ENCODE assay signal across 9 cellular contexts in genomic region chr1:33641099-33641830, GRCh38.
A peak's percentile ranks its signal among the peaks of the same experiment; 100 is the strongest.
DNase-seq lines count a peak whose midpoint lies in the region; ATAC-seq, FAIRE-seq and TF ChIP-seq lines count a peak whose summit lies in the region.
"Had no signal": no experiment of that assay in that cellular context is flagged by ENCODE, and none has a peak within 500 bp of the region (broad histone marks: within the 10 kb centered on the region; RNA-seq: fewer than 3 reads in every experiment).

No MANE protein-coding gene starts in this region.

- no peak for DNase-seq in BE2C
- DNase-seq in GM23248: peak; percentile 81
- DNase-seq in SK-MEL-5 (ENCODE audit: low read depth, low spot score): peak; percentile 53
- DNase-seq in kidney: no peak
- no peak for DNase-seq in CD4-positive, alpha-beta T cell
- DNase-seq in vagina (ENCODE audit: extremely low spot score in 2 of 2): no peak

- CTCF ChIA-PET in CD4-positive, alpha-beta T cell (lab: Charles Lee): interaction anchor here (1.1 kb wide), 1 partner anchor 8 kb away, joined by 4 read pairs; no protein-coding TSS in a partner anchor

- no peak overlapping the region for H2AFZ ChIP-seq in GM23248

- peak overlapping the region; percentile 17 for H3K4me2 ChIP-seq in GM23248 (ENCODE audit: unreplicated experiment)

- ATAC-seq in GM18867 (IDR thresholded peaks at IDR 0.05; ENCODE audit: unreplicated experiment): no peak
- ATAC-seq in CD4-positive, alpha-beta T cell (ENCODE audit: poor library complexity): no peak
- ATAC-seq in GM21447 (IDR thresholded peaks at IDR 0.05; ENCODE audit: unreplicated experiment): no peak

- H3F3A ChIP-seq in GM23248 (ENCODE audit: insufficient read depth): peaks cover 46% of the 10 kb centered on the region

- H3K27me3 Mint-ChIP-seq in CD4-positive, alpha-beta T cell: peaks cover 51% of the 10 kb centered on the region

- peak overlapping the region; percentile 42 for H3K27ac ChIP-seq in GM23248
- no peak overlapping the region for H3K27ac ChIP-seq in kidney (ENCODE audit: low read depth in 2 of 2, low read length in 2 of 2)
- no peak overlapping the region for H3K27ac ChIP-seq in CD4-positive, alpha-beta T cell (ENCODE audit: low read depth, low read length)
- H3K27ac ChIP-seq in vagina: no peak overlapping the region
- H3K27ac ChIP-seq: neutrophil had no signal

- H3K79me2 ChIP-seq in GM23248 (ENCODE audit: insufficient read depth): no peaks in the 10 kb centered on the region

- WGBS in GM23248 (ENCODE audit: low coverage in 1 of 2, low lambda C conversion rate in 2 of 2, missing lambda C conversion rate in 2 of 2), 2 experiments: 61 to 62% methylated on average over 5 of the region's 5 CpGs

- intact Hi-C loops in kidney (cut with DNase I): no loop called here
- intact Hi-C loops in CD4-positive, alpha-beta T cell (cut with DNase I, micrococcal nuclease): no loop called here
- intact Hi-C loops in vagina (cut with DNase I): no loop called here

- H3K9me3 ChIP-seq in BE2C: no peaks in the 10 kb centered on the region
- H3K9me3 ChIP-seq in GM23248 (ENCODE audit: low read depth): no peaks in the 10 kb centered on the region
- H3K9me3 ChIP-seq in kidney (ENCODE audit: control insufficient read depth in 1 of 2, low read length in 2 of 2): no peaks in the 10 kb centered on the region
- no peaks in the 10 kb centered on the region for H3K9me3 ChIP-seq in CD4-positive, alpha-beta T cell (ENCODE audit: control insufficient read depth, low read length)
- H3K9me3 ChIP-seq in vagina: no peaks in the 10 kb centered on the region
- H3K9me3 ChIP-seq: neutrophil had no signal

- no peaks in the 10 kb centered on the region for H3K36me3 Mint-ChIP-seq in CD4-positive, alpha-beta T cell (ENCODE audit: low read depth)

- no peak for FAIRE-seq in kidney (lab: Jason Lieb, UNC)

- H3K9ac ChIP-seq in GM23248 (no peak overlapping the region), kidney (ENCODE audit: low read length in 2 of 2) (no peak overlapping the region)

- no peaks in the 10 kb centered on the region for H4K20me1 ChIP-seq in GM23248 (ENCODE audit: insufficient read depth)

- H3K27me3 ChIP-seq in BE2C: no peaks in the 10 kb centered on the region
- H3K27me3 ChIP-seq in GM23248 (replicated peaks; ENCODE audit: insufficient read depth): no peaks in the 10 kb centered on the region
- H3K27me3 ChIP-seq in CD4-positive, alpha-beta T cell (ENCODE audit: control insufficient read depth, insufficient read depth, low read length): peaks cover 25% of the 10 kb centered on the region
- no peaks in the 10 kb centered on the region for H3K27me3 ChIP-seq in vagina

- no peaks in the 10 kb centered on the region for H3K4me1 Mint-ChIP-seq in CD4-positive, alpha-beta T cell (ENCODE audit: low read depth)

- in situ Hi-C loops in GM23248 (cut with MboI): loop anchor here (10.0 kb wide), 1 partner anchor 954 kb away; no protein-coding TSS in a partner anchor
- in situ Hi-C loops in SK-MEL-5 (cut with HindIII; ENCODE audit: low pct_unique_long_range_greater_than_20kb, low sequenced_read_pairs): no loop called here

- H3K4me3 Mint-ChIP-seq in CD4-positive, alpha-beta T cell: no peak overlapping the region

- TF ChIP-seq CTCF in BE2C (IDR thresholded peaks at IDR 0.05; ENCODE audit: low read depth, low read length): peak; percentile 37
- peak; percentile 12 for TF ChIP-seq CTCF in kidney (IDR thresholded peaks at IDR 0.05; ENCODE audit: borderline replicate concordance, extremely low read depth, insufficient read depth)
- no peak for TF ChIP-seq CTCF in CD4-positive, alpha-beta T cell (IDR thresholded peaks at IDR 0.05)
- no peak for TF ChIP-seq CTCF in vagina (IDR thresholded peaks at IDR 0.05)

- H3K27ac Mint-ChIP-seq in CD4-positive, alpha-beta T cell: no peak overlapping the region

- H3K4me3 ChIP-seq in BE2C (ENCODE audit: low read depth, low read length) (no peak overlapping the region), GM23248 (no peak overlapping the region), kidney (ENCODE audit: low read length in 2 of 2) (no peak overlapping the region), vagina (no peak overlapping the region)

- H3K4me1 ChIP-seq in BE2C: no peaks in the 10 kb centered on the region
- H3K4me1 ChIP-seq in GM23248 (ENCODE audit: insufficient read depth): peaks cover 35% of the 10 kb centered on the region
- no peaks in the 10 kb centered on the region for H3K4me1 ChIP-seq in kidney (ENCODE audit: control insufficient read depth in 1 of 2, insufficient read depth in 1 of 2, low read depth in 1 of 2, low read length in 2 of 2)
- H3K4me1 ChIP-seq in vagina: no peaks in the 10 kb centered on the region

- no peaks in the 10 kb centered on the region for H3K9me2 ChIP-seq in GM23248 (ENCODE audit: insufficient read depth)

- H3K36me3 ChIP-seq in BE2C (no peaks in the 10 kb centered on the region), GM23248 (ENCODE audit: low read depth) (no peaks in the 10 kb centered on the region), kidney (ENCODE audit: control insufficient read depth in 1 of 2, insufficient read depth in 2 of 2, low read length in 2 of 2) (no peaks in the 10 kb centered on the region), vagina (no peaks in the 10 kb centered on the region)
- H3K36me3 ChIP-seq: neutrophil had no signal

- no peak for TF ChIP-seq POLR2A in vagina (IDR thresholded peaks at IDR 0.05)

- POLR2A ChIA-PET in CD4-positive, alpha-beta T cell (lab: Charles Lee): no interaction called here

- no peaks in the 10 kb centered on the region for H3K9me3 Mint-ChIP-seq in CD4-positive, alpha-beta T cell

Comparison
In these comparisons a context has a peak if more than half of its experiments do, and no peak if none do; other contexts are left out.
1. DNase-seq: peak in GM23248 (single experiment) and SK-MEL-5 (single experiment); none in BE2C (single experiment), kidney (single experiment), CD4-positive, alpha-beta T cell (0 of 10) and vagina (0 of 2).
2. CTCF ChIP-seq: peak in BE2C (single experiment) and kidney (single experiment); none in CD4-positive, alpha-beta T cell (single experiment) and vagina (0 of 3).